9 cellular contexts compared by ENCODE assay signal in genomic region chr19:4911314-4911713, GRCh38. TPM values are rescaled to one million over a fixed set of nuclear protein-coding genes. Genes with fewer than 3 reads are reported as not detected.
DNase-seq lines count a peak whose midpoint lies in the region; ATAC-seq and TF ChIP-seq lines count a peak whose summit lies in the region.
"Had no signal": no experiment of that assay in that cellular context is flagged by ENCODE, and none has a peak within 500 bp of the region (broad histone marks: within the 10 kb centered on the region; RNA-seq: fewer than 3 reads in every experiment).

No MANE protein-coding gene starts in this region.

- H3K9me3 Mint-ChIP-seq in CD14-positive monocyte, result no peaks in the 10 kb centered on the region
- no peaks in the 10 kb centered on the region for H3K9me3 Mint-ChIP-seq in IgD-negative memory B cell
- no peaks in the 10 kb centered on the region for H3K9me3 Mint-ChIP-seq in natural killer cell treated with Interleukin-12 subunit alpha and Interleukin-12 subunit beta and Interleukin-15 and Interleukin-18, amount 100 ng/mL, for 72 hours

- ATAC-seq in natural killer cell treated with Interleukin-12 subunit alpha and Interleukin-12 subunit beta and Interleukin-15 and Interleukin-18, amount 100 ng/mL, for 72 hours, result no peak
- ATAC-seq in body of pancreas (no peak), GM19463 (IDR thresholded peaks at IDR 0.05; ENCODE audit: unreplicated experiment) (no peak)

- H3K9me3 ChIP-seq in breast epithelium, result no peaks in the 10 kb centered on the region
- H3K9me3 ChIP-seq in body of pancreas, result no peaks in the 10 kb centered on the region

- intact Hi-C loops in CD14-positive monocyte (cut with micrococcal nuclease) (loop anchor here (2.0 to 10.0 kb wide), 6 partner anchors 39 to 187 kb away; no protein-coding TSS in a partner anchor), breast epithelium (cut with DNase I; ENCODE audit: low total_unique reads) (no loop called here), body of pancreas (cut with DNase I) (loop anchor here (5.0 kb wide), 1 partner anchor 99 kb away; no protein-coding TSS in a partner anchor)

- H3K27ac ChIP-seq in breast epithelium (no peak overlapping the region), body of pancreas (no peak overlapping the region)

- H3K4me3 Mint-ChIP-seq in CD14-positive monocyte (peak overlapping the region; percentile 90 to 91), IgD-negative memory B cell (peak overlapping the region; percentile 83 to 97 (median 92))
- peak overlapping the region; percentile 100 for H3K4me3 Mint-ChIP-seq in natural killer cell treated with Interleukin-12 subunit alpha and Interleukin-12 subunit beta and Interleukin-15 and Interleukin-18, amount 100 ng/mL, for 72 hours

- WGBS in body of pancreas, 2 donors, result 51 to 56% methylated on average over 15 of the region's 15 CpGs

- H3K4me3 ChIP-seq in breast epithelium (peak overlapping the region; percentile 10 to 72 (median 10)), body of pancreas (no peak overlapping the region)

- H3K27me3 Mint-ChIP-seq in CD14-positive monocyte (ENCODE audit: low read depth in 3 of 3), result peaks cover 0 to 6% (median 0%) of the 10 kb centered on the region in 3 donors
- no peaks in the 10 kb centered on the region for H3K27me3 Mint-ChIP-seq in IgD-negative memory B cell
- no peaks in the 10 kb centered on the region for H3K27me3 Mint-ChIP-seq in natural killer cell treated with Interleukin-12 subunit alpha and Interleukin-12 subunit beta and Interleukin-15 and Interleukin-18, amount 100 ng/mL, for 72 hours

- H3K27ac Mint-ChIP-seq in CD14-positive monocyte, result peak overlapping the region; percentile 75 to 89 (median 84)
- peak overlapping the region; percentile 71 to 94 (median 85) for H3K27ac Mint-ChIP-seq in IgD-negative memory B cell
- peak overlapping the region; percentile 63 to 97 for H3K27ac Mint-ChIP-seq in natural killer cell treated with Interleukin-12 subunit alpha and Interleukin-12 subunit beta and Interleukin-15 and Interleukin-18, amount 100 ng/mL, for 72 hours

- peaks cover 9 to 21% of the 10 kb centered on the region in 2 donors for H3K36me3 Mint-ChIP-seq in CD14-positive monocyte
- H3K36me3 Mint-ChIP-seq in IgD-negative memory B cell, result peaks cover 2% of the 10 kb centered on the region
- peaks cover 13% of the 10 kb centered on the region for H3K36me3 Mint-ChIP-seq in natural killer cell treated with Interleukin-12 subunit alpha and Interleukin-12 subunit beta and Interleukin-15 and Interleukin-18, amount 100 ng/mL, for 72 hours

- H3K36me3 ChIP-seq in breast epithelium (no peaks in the 10 kb centered on the region), body of pancreas (replicated peaks in 1 of 2; ENCODE audit: insufficient read depth in 1 of 2, low read depth in 2 of 2) (no peaks in the 10 kb centered on the region)

- TF ChIP-seq POLR2A in breast epithelium (IDR thresholded peaks at IDR 0.05) (no peak), body of pancreas (IDR thresholded peaks at IDR 0.05) (no peak)

- DNase-seq in CD14-positive monocyte (ENCODE audit: low spot score) (no peak), breast epithelium (ENCODE audit: low spot score in 2 of 2) (no peak), body of pancreas (no peak), iPS-NIHi11 (ENCODE audit: low spot score) (no peak), SKM-1 (lab: John Stamatoyannopoulos, UW; ENCODE audit: unreplicated experiment) (no peak)
- no peak for DNase-seq in natural killer cell treated with Interleukin-12 subunit alpha and Interleukin-12 subunit beta and Interleukin-15 and Interleukin-18, amount 100 ng/mL, for 72 hours (ENCODE audit: low spot score)

- H3K27me3 ChIP-seq in breast epithelium (no peaks in the 10 kb centered on the region), body of pancreas (peaks cover 0 to 4% of the 10 kb centered on the region in 2 donors)

- TF ChIP-seq CTCF in CD14-positive monocyte (IDR thresholded peaks at IDR 0.05), result no peak
- no peak for TF ChIP-seq CTCF in breast epithelium (IDR thresholded peaks at IDR 0.05)
- no peak for TF ChIP-seq CTCF in body of pancreas (IDR thresholded peaks at IDR 0.05)

- H3K4me1 Mint-ChIP-seq in CD14-positive monocyte (peaks cover 66% of the 10 kb centered on the region), IgD-negative memory B cell (peaks cover 29 to 37% (median 32%) of the 10 kb centered on the region in 3 donors)
- H3K4me1 Mint-ChIP-seq in natural killer cell treated with Interleukin-12 subunit alpha and Interleukin-12 subunit beta and Interleukin-15 and Interleukin-18, amount 100 ng/mL, for 72 hours (ENCODE audit: low read depth in 2 of 2), result peaks cover 52 to 54% of the 10 kb centered on the region in 2 donors

- H3K4me1 ChIP-seq in breast epithelium, result peaks cover 15 to 20% of the 10 kb centered on the region in 2 donors
- peaks cover 28% of the 10 kb centered on the region for H3K4me1 ChIP-seq in body of pancreas

RNA-seq across cellular contexts. Expression of gene UHRF1, which starts 2.0 kb away (rescaled TPM):
- polyA plus RNA-seq in CD14-positive monocyte (under 1 TPM; 0.06 to 0.63 TPM), IgD-negative memory B cell (not detected)
- total RNA-seq in breast epithelium (under 1 TPM; 0.32 to 0.66 (median 0.44) TPM), body of pancreas (1 to 10 TPM; 2.1 to 3.3 TPM)
- total RNA-seq in natural killer cell treated with Interleukin-12 subunit alpha and Interleukin-12 subunit beta and Interleukin-15 and Interleukin-18, amount 100 ng/mL, for 72 hours, result 100 to 1,000 TPM in 1 of 2 donors, 10 to 100 TPM in 1; 75.5 to 201 TPM

RNA-seq across cellular contexts. Expression of gene ARRDC5, which starts 8.6 kb away (rescaled TPM):
- polyA plus RNA-seq in CD14-positive monocyte (1 to 10 TPM in 1 of 2 donors, under 1 TPM in 1; 0.46 to 1.0 TPM), IgD-negative memory B cell (1.2 TPM)
- total RNA-seq in breast epithelium (under 1 TPM in 1 of 3 donors, not detected in 2; 0.64 TPM), body of pancreas (not detected)
- 1 to 10 TPM; 1.6 to 2.2 TPM for total RNA-seq in natural killer cell treated with Interleukin-12 subunit alpha and Interleukin-12 subunit beta and Interleukin-15 and Interleukin-18, amount 100 ng/mL, for 72 hours
- total RNA-seq: SK-MEL-5 had no signal

RNA-seq across cellular contexts. Expression of gene PLIN3, which starts 43.8 kb away (rescaled TPM):
- polyA plus RNA-seq in CD14-positive monocyte, result 100 to 1,000 TPM; 138 to 151 TPM
- 52.1 TPM for polyA plus RNA-seq in IgD-negative memory B cell
- total RNA-seq in breast epithelium, result 10 to 100 TPM; 50.1 to 77.3 (median 53.8) TPM
- 10 to 100 TPM; 25.1 to 34.0 TPM for total RNA-seq in natural killer cell treated with Interleukin-12 subunit alpha and Interleukin-12 subunit beta and Interleukin-15 and Interleukin-18, amount 100 ng/mL, for 72 hours
- 10 to 100 TPM; 18.4 to 28.0 TPM for total RNA-seq in body of pancreas

RNA-seq across cellular contexts. Expression of gene KDM4B, which starts 57.6 kb away (rescaled TPM):
- polyA plus RNA-seq in CD14-positive monocyte, result 10 to 100 TPM in 1 of 2 donors, 1 to 10 TPM in 1; 6.4 to 12.7 TPM
- polyA plus RNA-seq in IgD-negative memory B cell, result 78.2 TPM
- 10 to 100 TPM; 25.0 to 55.3 (median 40.3) TPM for total RNA-seq in breast epithelium
- total RNA-seq in natural killer cell treated with Interleukin-12 subunit alpha and Interleukin-12 subunit beta and Interleukin-15 and Interleukin-18, amount 100 ng/mL, for 72 hours, result 10 to 100 TPM; 57.0 to 63.1 TPM
- total RNA-seq in body of pancreas, result 10 to 100 TPM; 18.9 to 35.3 TPM

Comparison
In these comparisons a context has a peak if more than half of its experiments do, and no peak if none do; other contexts are left out.
1. H3K4me3 ChIP-seq: peak in breast epithelium (3 of 3); none in body of pancreas (0 of 2).
2. RNA of gene UHRF1, which starts 2.0 kb away (total RNA-seq): 75.5 to 201 TPM in natural killer cell treated with Interleukin-12 subunit alpha and Interleukin-12 subunit beta and Interleukin-15 and Interleukin-18, amount 100 ng/mL, for 72 hours; 2.1 to 3.3 TPM in body of pancreas and 0.32 to 0.66 TPM in breast epithelium; every median in the first group is over 10 times any median in the second.
3. Peak in every context shown above with its lines, with median percentiles within 50 percentile points of each other: H3K27ac Mint-ChIP-seq and H3K4me3 Mint-ChIP-seq.